ENCODE assay signal across 23 cellular contexts in genomic region chr4:36173923-36174322, GRCh38.
"Had no signal": no experiment of that assay in that cellular context is flagged by ENCODE, and none has a peak within 500 bp of the region (broad histone marks: within the 10 kb centered on the region; RNA-seq: fewer than 3 reads in every experiment).

No MANE protein-coding gene starts in this region.

- H3K4me3 Mint-ChIP-seq: naive thymus-derived CD4-positive, alpha-beta T cell; neural crest cell; stimulated activated naive CD8-positive, alpha-beta T cell treated with anti-CD3 and anti-CD28 coated beads, Interleukin-15, Interleukin-2, amounts not matched to agents 100 ng/mL and 50 ng/mL, for 24 hours had no signal

- DNase-seq: central memory CD4-positive, alpha-beta T cell; cortex of kidney; effector memory CD4-positive, alpha-beta T cell; glutamatergic neuron; kidney; left cardiac atrium; left ventricle myocardium inferior; lower lobe of right lung; mesendoderm; naive thymus-derived CD4-positive, alpha-beta T cell; occipital lobe; pancreas; right cardiac atrium; small intestine; stimulated activated CD4-positive, alpha-beta T cell treated with anti-CD3 and anti-CD28 coated beads, Interleukin-2, amount 100 ng/mL, for 48 hours; transverse colon had no signal

- H3K4me1 Mint-ChIP-seq: neural crest cell had no signal

- H3K27me3 ChIP-seq: esophagus muscularis mucosa, gastroesophageal sphincter, pancreas, transverse colon had no signal

- ATAC-seq: gastroesophageal sphincter; left cardiac atrium; lower lobe of right lung; naive thymus-derived CD4-positive, alpha-beta T cell; pancreas; right cardiac atrium had no signal

- H3K27ac Mint-ChIP-seq: naive thymus-derived CD4-positive, alpha-beta T cell; progenitor cell of endocrine pancreas; stimulated activated naive CD8-positive, alpha-beta T cell treated with anti-CD3 and anti-CD28 coated beads, Interleukin-15, Interleukin-2, amounts not matched to agents 100 ng/mL and 50 ng/mL, for 24 hours had no signal

- H3K27ac ChIP-seq: epithelial cell of prostate, esophagus muscularis mucosa, gastroesophageal sphincter, left ventricle myocardium inferior, lower lobe of right lung, pancreas, thoracic aorta, transverse colon had no signal

- H3K4me1 ChIP-seq: esophagus muscularis mucosa, gastroesophageal sphincter, left ventricle myocardium inferior, lower lobe of right lung, transverse colon had no signal

- H3K9me3 ChIP-seq: esophagus muscularis mucosa, gastroesophageal sphincter, left ventricle myocardium inferior, lower lobe of right lung, pancreas, thoracic aorta, transverse colon had no signal

- H3K27me3 Mint-ChIP-seq: naive thymus-derived CD4-positive, alpha-beta T cell; progenitor cell of endocrine pancreas; stimulated activated naive CD8-positive, alpha-beta T cell treated with anti-CD3 and anti-CD28 coated beads, Interleukin-15, Interleukin-2, amounts not matched to agents 100 ng/mL and 50 ng/mL, for 24 hours had no signal

- H3K4me3 ChIP-seq: esophagus muscularis mucosa, gastroesophageal sphincter, left ventricle myocardium inferior, lower lobe of right lung, pancreas, thoracic aorta, transverse colon had no signal

- H3K9me3 Mint-ChIP-seq: naive thymus-derived CD4-positive, alpha-beta T cell; stimulated activated naive CD8-positive, alpha-beta T cell treated with anti-CD3 and anti-CD28 coated beads, Interleukin-15, Interleukin-2, amounts not matched to agents 100 ng/mL and 50 ng/mL, for 24 hours had no signal

- H3K36me3 ChIP-seq: esophagus muscularis mucosa, gastroesophageal sphincter, left ventricle myocardium inferior, pancreas, thoracic aorta, transverse colon had no signal
